Comparison of ENCODE assay signal across 7 cellular contexts in genomic region chr1:37636435-37636834, GRCh38. TPM values are rescaled to one million over a fixed set of nuclear protein-coding genes. Genes with fewer than 3 reads are reported as not detected.
"Had no signal": no experiment of that assay in that cellular context is flagged by ENCODE, and none has a peak within 500 bp of the region (broad histone marks: within the 10 kb centered on the region; RNA-seq: fewer than 3 reads in every experiment).

No MANE protein-coding gene starts in this region.

- H3K4me3 ChIP-seq: HAP-1 had no signal

- DNase-seq: GOT3, H7, KG1 had no signal

- H3K9me3 ChIP-seq: HAP-1 had no signal

- H3K36me3 ChIP-seq: HAP-1 had no signal

- FAIRE-seq: HTR-8/SVneo had no signal

- ATAC-seq: HCT116 had no signal

- H3K4me1 ChIP-seq: HAP-1 had no signal

RNA-seq across cellular contexts. Expression of gene RSPO1, which starts 1.7 kb away (rescaled TPM):
- total RNA-seq: HT-29 had no signal
